ENCODE assay signal across 1 cellular context in the genomic region with DNA sequence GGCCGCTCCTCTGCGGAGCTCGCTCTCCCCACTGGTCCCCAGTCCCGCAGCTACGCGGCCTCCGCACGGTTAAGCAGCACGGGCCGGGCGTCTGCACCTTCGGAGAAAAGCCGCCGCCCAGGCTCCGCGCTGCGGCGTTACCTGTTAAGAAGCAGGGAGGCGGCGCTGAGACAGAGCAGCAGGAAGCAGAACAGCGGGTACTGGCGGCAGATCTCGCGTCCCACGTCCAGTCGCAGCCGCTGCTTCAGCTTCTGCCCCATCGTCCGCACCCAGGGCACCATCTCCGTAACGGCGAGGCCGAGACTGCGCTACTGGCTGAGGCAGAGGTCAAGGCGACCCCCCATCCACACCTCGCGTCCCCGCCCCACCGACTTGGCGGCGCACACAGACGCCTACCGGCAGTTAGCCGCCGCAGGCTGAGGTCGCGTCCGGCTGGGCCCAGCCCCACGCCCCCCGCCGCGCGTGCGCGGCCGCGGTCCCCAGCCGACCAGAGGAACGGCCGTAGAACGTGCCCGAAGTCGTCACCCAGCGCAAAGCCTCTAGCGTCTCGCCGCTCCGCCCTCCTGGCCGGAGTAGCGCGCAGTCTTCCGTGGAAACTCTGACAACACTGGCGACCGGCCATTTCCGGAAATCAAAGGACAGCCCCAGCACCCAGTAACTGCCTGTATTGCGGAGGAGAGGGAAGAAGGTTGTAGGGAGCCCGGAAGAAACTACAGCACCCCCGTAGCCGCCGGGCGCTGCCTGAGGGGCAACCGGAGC.
TF ChIP-seq lines count a peak whose summit lies in the region.

A gene with protein sequence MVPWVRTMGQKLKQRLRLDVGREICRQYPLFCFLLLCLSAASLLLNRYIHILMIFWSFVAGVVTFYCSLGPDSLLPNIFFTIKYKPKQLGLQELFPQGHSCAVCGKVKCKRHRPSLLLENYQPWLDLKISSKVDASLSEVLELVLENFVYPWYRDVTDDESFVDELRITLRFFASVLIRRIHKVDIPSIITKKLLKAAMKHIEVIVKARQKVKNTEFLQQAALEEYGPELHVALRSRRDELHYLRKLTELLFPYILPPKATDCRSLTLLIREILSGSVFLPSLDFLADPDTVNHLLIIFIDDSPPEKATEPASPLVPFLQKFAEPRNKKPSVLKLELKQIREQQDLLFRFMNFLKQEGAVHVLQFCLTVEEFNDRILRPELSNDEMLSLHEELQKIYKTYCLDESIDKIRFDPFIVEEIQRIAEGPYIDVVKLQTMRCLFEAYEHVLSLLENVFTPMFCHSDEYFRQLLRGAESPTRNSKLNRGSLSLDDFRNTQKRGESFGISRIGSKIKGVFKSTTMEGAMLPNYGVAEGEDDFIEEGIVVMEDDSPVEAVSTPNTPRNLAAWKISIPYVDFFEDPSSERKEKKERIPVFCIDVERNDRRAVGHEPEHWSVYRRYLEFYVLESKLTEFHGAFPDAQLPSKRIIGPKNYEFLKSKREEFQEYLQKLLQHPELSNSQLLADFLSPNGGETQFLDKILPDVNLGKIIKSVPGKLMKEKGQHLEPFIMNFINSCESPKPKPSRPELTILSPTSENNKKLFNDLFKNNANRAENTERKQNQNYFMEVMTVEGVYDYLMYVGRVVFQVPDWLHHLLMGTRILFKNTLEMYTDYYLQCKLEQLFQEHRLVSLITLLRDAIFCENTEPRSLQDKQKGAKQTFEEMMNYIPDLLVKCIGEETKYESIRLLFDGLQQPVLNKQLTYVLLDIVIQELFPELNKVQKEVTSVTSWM (minus strand): TSS at position 421 of the 759 bp plus-strand sequence. CDS start 140 bp downstream, at position 281.

TF ChIP-seq in HepG2, 621 proteins besides CTCF, POLR2A, EP300 and RAD21 (continued from another document and continues in another):
- TF ChIP-seq, protein P1, sequence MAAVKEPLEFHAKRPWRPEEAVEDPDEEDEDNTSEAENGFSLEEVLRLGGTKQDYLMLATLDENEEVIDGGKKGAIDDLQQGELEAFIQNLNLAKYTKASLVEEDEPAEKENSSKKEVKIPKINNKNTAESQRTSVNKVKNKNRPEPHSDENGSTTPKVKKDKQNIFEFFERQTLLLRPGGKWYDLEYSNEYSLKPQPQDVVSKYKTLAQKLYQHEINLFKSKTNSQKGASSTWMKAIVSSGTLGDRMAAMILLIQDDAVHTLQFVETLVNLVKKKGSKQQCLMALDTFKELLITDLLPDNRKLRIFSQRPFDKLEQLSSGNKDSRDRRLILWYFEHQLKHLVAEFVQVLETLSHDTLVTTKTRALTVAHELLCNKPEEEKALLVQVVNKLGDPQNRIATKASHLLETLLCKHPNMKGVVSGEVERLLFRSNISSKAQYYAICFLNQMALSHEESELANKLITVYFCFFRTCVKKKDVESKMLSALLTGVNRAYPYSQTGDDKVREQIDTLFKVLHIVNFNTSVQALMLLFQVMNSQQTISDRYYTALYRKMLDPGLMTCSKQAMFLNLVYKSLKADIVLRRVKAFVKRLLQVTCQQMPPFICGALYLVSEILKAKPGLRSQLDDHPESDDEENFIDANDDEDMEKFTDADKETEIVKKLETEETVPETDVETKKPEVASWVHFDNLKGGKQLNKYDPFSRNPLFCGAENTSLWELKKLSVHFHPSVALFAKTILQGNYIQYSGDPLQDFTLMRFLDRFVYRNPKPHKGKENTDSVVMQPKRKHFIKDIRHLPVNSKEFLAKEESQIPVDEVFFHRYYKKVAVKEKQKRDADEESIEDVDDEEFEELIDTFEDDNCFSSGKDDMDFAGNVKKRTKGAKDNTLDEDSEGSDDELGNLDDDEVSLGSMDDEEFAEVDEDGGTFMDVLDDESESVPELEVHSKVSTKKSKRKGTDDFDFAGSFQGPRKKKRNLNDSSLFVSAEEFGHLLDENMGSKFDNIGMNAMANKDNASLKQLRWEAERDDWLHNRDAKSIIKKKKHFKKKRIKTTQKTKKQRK (IDR thresholded peaks at IDR 0.05; ENCODE audit: low read length): no peak
- TF ChIP-seq RBFOX2 (IDR thresholded peaks at IDR 0.05; ENCODE audit: low read depth, low read length): peak; percentile 96
- peak; percentile 95 for TF ChIP-seq THAP11 (CRISPR knock-in tag; IDR thresholded peaks at IDR 0.05)
- TF ChIP-seq ZNF263 (CRISPR knock-in tag; IDR thresholded peaks at IDR 0.05): peak; percentile 100
- TF ChIP-seq PAF1 (CRISPR knock-in tag; IDR thresholded peaks at IDR 0.05): no peak
- 0 out of 2 replicates have a peak, but pooled peaks have one; percentile 39 for TF ChIP-seq CC2D1A (CRISPR knock-in tag; IDR thresholded peaks at IDR 0.05)
- peak; percentile 74 for TF ChIP-seq ZNF556 (CRISPR knock-in tag; IDR thresholded peaks at IDR 0.05; ENCODE audit: borderline replicate concordance)
- peak; percentile 96 for TF ChIP-seq RARG (CRISPR knock-in tag; IDR thresholded peaks at IDR 0.05; ENCODE audit: low read depth)
- TF ChIP-seq NR2C2 (CRISPR knock-in tag; IDR thresholded peaks at IDR 0.05; ENCODE audit: borderline replicate concordance): peak; percentile 74
- TF ChIP-seq ZNF644 (CRISPR knock-in tag; IDR thresholded peaks at IDR 0.05; ENCODE audit: low read depth): no peak
- peak; percentile 76 for TF ChIP-seq ZNF781 (CRISPR knock-in tag; IDR thresholded peaks at IDR 0.05; ENCODE audit: borderline replicate concordance, not compliant biosample characterization)
- TF ChIP-seq, protein P2, sequence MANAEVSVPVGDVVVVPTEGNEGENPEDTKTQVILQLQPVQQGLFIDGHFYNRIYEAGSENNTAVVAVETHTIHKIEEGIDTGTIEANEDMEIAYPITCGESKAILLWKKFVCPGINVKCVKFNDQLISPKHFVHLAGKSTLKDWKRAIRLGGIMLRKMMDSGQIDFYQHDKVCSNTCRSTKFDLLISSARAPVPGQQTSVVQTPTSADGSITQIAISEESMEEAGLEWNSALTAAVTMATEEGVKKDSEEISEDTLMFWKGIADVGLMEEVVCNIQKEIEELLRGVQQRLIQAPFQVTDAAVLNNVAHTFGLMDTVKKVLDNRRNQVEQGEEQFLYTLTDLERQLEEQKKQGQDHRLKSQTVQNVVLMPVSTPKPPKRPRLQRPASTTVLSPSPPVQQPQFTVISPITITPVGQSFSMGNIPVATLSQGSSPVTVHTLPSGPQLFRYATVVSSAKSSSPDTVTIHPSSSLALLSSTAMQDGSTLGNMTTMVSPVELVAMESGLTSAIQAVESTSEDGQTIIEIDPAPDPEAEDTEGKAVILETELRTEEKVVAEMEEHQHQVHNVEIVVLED (CRISPR knock-in tag; IDR thresholded peaks at IDR 0.05; ENCODE audit: borderline replicate concordance): peak; percentile 95
- TF ChIP-seq ZNF225 (CRISPR knock-in tag; IDR thresholded peaks at IDR 0.05): peak; percentile 44; the same call in 1 of the 2 replicates
- peak; percentile 95 for TF ChIP-seq ZNF234 (CRISPR knock-in tag; conservative IDR thresholded peaks at IDR 0.05)
- TF ChIP-seq ATF1 (CRISPR knock-in tag; IDR thresholded peaks at IDR 0.05): no peak
- no peak for TF ChIP-seq KLF11 (CRISPR knock-in tag; IDR thresholded peaks at IDR 0.05)
- TF ChIP-seq, protein P3, sequence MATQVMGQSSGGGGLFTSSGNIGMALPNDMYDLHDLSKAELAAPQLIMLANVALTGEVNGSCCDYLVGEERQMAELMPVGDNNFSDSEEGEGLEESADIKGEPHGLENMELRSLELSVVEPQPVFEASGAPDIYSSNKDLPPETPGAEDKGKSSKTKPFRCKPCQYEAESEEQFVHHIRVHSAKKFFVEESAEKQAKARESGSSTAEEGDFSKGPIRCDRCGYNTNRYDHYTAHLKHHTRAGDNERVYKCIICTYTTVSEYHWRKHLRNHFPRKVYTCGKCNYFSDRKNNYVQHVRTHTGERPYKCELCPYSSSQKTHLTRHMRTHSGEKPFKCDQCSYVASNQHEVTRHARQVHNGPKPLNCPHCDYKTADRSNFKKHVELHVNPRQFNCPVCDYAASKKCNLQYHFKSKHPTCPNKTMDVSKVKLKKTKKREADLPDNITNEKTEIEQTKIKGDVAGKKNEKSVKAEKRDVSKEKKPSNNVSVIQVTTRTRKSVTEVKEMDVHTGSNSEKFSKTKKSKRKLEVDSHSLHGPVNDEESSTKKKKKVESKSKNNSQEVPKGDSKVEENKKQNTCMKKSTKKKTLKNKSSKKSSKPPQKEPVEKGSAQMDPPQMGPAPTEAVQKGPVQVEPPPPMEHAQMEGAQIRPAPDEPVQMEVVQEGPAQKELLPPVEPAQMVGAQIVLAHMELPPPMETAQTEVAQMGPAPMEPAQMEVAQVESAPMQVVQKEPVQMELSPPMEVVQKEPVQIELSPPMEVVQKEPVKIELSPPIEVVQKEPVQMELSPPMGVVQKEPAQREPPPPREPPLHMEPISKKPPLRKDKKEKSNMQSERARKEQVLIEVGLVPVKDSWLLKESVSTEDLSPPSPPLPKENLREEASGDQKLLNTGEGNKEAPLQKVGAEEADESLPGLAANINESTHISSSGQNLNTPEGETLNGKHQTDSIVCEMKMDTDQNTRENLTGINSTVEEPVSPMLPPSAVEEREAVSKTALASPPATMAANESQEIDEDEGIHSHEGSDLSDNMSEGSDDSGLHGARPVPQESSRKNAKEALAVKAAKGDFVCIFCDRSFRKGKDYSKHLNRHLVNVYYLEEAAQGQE (IDR thresholded peaks at IDR 0.05; ENCODE audit: borderline replicate concordance in 1 of 2, low read depth in 1 of 2, low read length in 2 of 2): peak in 1 of 2 experiments; percentile 14; a peak in 1 of 4 replicates
- TF ChIP-seq SUZ12 (IDR thresholded peaks at IDR 0.05; ENCODE audit: low read depth, low read length): no peak
- no peak for TF ChIP-seq ZNF432 (CRISPR knock-in tag; IDR thresholded peaks at IDR 0.05; ENCODE audit: borderline replicate concordance)
- TF ChIP-seq ZNF292 (CRISPR knock-in tag; IDR thresholded peaks at IDR 0.05; ENCODE audit: borderline replicate concordance, low read depth): peak; percentile 91
- TF ChIP-seq, protein P4, sequence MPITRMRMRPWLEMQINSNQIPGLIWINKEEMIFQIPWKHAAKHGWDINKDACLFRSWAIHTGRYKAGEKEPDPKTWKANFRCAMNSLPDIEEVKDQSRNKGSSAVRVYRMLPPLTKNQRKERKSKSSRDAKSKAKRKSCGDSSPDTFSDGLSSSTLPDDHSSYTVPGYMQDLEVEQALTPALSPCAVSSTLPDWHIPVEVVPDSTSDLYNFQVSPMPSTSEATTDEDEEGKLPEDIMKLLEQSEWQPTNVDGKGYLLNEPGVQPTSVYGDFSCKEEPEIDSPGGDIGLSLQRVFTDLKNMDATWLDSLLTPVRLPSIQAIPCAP (CRISPR knock-in tag; IDR thresholded peaks at IDR 0.05; ENCODE audit: low read depth): no peak
- TF ChIP-seq FOSL2 (CRISPR knock-in tag; IDR thresholded peaks at IDR 0.05): peak; percentile 37
- TF ChIP-seq, protein P5, sequence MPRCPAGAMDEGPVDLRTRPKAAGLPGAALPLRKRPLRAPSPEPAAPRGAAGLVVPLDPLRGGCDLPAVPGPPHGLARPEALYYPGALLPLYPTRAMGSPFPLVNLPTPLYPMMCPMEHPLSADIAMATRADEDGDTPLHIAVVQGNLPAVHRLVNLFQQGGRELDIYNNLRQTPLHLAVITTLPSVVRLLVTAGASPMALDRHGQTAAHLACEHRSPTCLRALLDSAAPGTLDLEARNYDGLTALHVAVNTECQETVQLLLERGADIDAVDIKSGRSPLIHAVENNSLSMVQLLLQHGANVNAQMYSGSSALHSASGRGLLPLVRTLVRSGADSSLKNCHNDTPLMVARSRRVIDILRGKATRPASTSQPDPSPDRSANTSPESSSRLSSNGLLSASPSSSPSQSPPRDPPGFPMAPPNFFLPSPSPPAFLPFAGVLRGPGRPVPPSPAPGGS (CRISPR knock-in tag; IDR thresholded peaks at IDR 0.05): peak; percentile 42; the same call in 1 of the 2 replicates
- TF ChIP-seq NFKBIZ (CRISPR knock-in tag; IDR thresholded peaks at IDR 0.05): peak; percentile 40; the same call in 1 of the 2 replicates
- 0 out of 2 replicates have a peak, but pooled peaks have one; percentile 22 for TF ChIP-seq NCOA2 (CRISPR knock-in tag; IDR thresholded peaks at IDR 0.05)
- peak; percentile 83; the same call in 1 of the 2 replicates for TF ChIP-seq ZNF619 (CRISPR knock-in tag; IDR thresholded peaks at IDR 0.05)
- peak; percentile 86 for TF ChIP-seq SALL1 (CRISPR knock-in tag; IDR thresholded peaks at IDR 0.05)
- no peak for TF ChIP-seq ZNF562 (CRISPR knock-in tag; IDR thresholded peaks at IDR 0.05; ENCODE audit: borderline replicate concordance)
- TF ChIP-seq ZNF17 (CRISPR knock-in tag; IDR thresholded peaks at IDR 0.05): no peak
- no peak for TF ChIP-seq MATR3 (CRISPR knock-in tag; IDR thresholded peaks at IDR 0.05)
- no peak for TF ChIP-seq SRSF9 (IDR thresholded peaks at IDR 0.05; ENCODE audit: borderline replicate concordance, insufficient read depth, low read depth, low read length, poor library complexity, severe bottlenecking)
- TF ChIP-seq, protein P6, sequence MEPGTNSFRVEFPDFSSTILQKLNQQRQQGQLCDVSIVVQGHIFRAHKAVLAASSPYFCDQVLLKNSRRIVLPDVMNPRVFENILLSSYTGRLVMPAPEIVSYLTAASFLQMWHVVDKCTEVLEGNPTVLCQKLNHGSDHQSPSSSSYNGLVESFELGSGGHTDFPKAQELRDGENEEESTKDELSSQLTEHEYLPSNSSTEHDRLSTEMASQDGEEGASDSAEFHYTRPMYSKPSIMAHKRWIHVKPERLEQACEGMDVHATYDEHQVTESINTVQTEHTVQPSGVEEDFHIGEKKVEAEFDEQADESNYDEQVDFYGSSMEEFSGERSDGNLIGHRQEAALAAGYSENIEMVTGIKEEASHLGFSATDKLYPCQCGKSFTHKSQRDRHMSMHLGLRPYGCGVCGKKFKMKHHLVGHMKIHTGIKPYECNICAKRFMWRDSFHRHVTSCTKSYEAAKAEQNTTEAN (CRISPR knock-in tag; conservative IDR thresholded peaks at IDR 0.05): no peak
- TF ChIP-seq ZNF331 (CRISPR knock-in tag; IDR thresholded peaks at IDR 0.05): peak; percentile 69; the same call in 1 of the 2 replicates
- peak; percentile 91 for TF ChIP-seq AKAP8 (CRISPR knock-in tag; IDR thresholded peaks at IDR 0.05)
- TF ChIP-seq ZNF136 (CRISPR knock-in tag; IDR thresholded peaks at IDR 0.05; ENCODE audit: low read depth): peak; percentile 68; the same call in 1 of the 2 replicates
- TF ChIP-seq ARNT2 (CRISPR knock-in tag; IDR thresholded peaks at IDR 0.05; ENCODE audit: low read depth): peak; percentile 96
- TF ChIP-seq, protein P7, sequence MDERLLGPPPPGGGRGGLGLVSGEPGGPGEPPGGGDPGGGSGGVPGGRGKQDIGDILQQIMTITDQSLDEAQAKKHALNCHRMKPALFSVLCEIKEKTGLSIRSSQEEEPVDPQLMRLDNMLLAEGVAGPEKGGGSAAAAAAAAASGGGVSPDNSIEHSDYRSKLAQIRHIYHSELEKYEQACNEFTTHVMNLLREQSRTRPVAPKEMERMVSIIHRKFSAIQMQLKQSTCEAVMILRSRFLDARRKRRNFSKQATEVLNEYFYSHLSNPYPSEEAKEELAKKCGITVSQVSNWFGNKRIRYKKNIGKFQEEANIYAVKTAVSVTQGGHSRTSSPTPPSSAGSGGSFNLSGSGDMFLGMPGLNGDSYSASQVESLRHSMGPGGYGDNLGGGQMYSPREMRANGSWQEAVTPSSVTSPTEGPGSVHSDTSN (CRISPR knock-in tag; IDR thresholded peaks at IDR 0.05): no peak
- peak; percentile 13; the same call in 1 of the 2 replicates for TF ChIP-seq MYC (CRISPR knock-in tag; IDR thresholded peaks at IDR 0.05; ENCODE audit: borderline replicate concordance)
- TF ChIP-seq ZNF616 (CRISPR knock-in tag; IDR thresholded peaks at IDR 0.05; ENCODE audit: low read depth): no peak
- TF ChIP-seq, protein P8, sequence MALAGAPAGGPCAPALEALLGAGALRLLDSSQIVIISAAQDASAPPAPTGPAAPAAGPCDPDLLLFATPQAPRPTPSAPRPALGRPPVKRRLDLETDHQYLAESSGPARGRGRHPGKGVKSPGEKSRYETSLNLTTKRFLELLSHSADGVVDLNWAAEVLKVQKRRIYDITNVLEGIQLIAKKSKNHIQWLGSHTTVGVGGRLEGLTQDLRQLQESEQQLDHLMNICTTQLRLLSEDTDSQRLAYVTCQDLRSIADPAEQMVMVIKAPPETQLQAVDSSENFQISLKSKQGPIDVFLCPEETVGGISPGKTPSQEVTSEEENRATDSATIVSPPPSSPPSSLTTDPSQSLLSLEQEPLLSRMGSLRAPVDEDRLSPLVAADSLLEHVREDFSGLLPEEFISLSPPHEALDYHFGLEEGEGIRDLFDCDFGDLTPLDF (CRISPR knock-in tag; IDR thresholded peaks at IDR 0.05): 0 out of 2 replicates have a peak, but pooled peaks have one; percentile 7
- peak; percentile 72; the same call in 1 of the 2 replicates for TF ChIP-seq ZNF678 (CRISPR knock-in tag; IDR thresholded peaks at IDR 0.05)
